In genomic region chr19:17281391-17282304, GRCh38 we compare ENCODE assay signal across 8 cellular contexts. TPM values are rescaled to one million over a fixed set of nuclear protein-coding genes. Genes with fewer than 3 reads are reported as not detected.
A peak's percentile ranks its signal among the peaks of the same experiment; 100 is the strongest.
DNase-seq lines count a peak whose midpoint lies in the region; ATAC-seq, FAIRE-seq and TF ChIP-seq lines count a peak whose summit lies in the region.

Gene ANKLE1 (plus strand): TSS chr19:17281901. CDS start chr19:17281921, 20 bp downstream.

- H3K4me3 Mint-ChIP-seq in H9 (peak within 1 kb of the TSS; percentile 75 to 90), mesothelial cell of epicardium (peak within 1 kb of the TSS; percentile 59)

- H3K79me1 ChIP-seq in H9 (ENCODE audit: insufficient read depth, low read depth, low read length, poor library complexity, severe bottlenecking), result no peaks in the 10 kb centered on the region

- H3K27ac ChIP-seq in H9 (ENCODE audit: insufficient read length, low read depth, low read length) (no peak within 1 kb of the TSS), tibial artery (no peak within 1 kb of the TSS)

- H3K9ac ChIP-seq in H9 (ENCODE audit: extremely low read depth, insufficient read length, low read length), result no peak within 1 kb of the TSS

- no peak within 1 kb of the TSS for H3K4ac ChIP-seq in H9 (ENCODE audit: low read depth, low read length)

- no CpG with 5 or more reads among the region's 75 CpGs for WGBS in H9 (ENCODE audit: extremely low coverage, insufficient read length, low lambda C conversion rate)

- no peak for TF ChIP-seq CTCF in D721Med (IDR thresholded peaks at IDR 0.05; ENCODE audit: insufficient read depth, missing control alignments)
- TF ChIP-seq CTCF in H9 (conservative IDR thresholded peaks at IDR 0.05), result no peak
- TF ChIP-seq CTCF in choroid plexus epithelial cell (conservative IDR thresholded peaks at IDR 0.05; ENCODE audit: low read depth, low read length), result no peak
- TF ChIP-seq CTCF in mesothelial cell of epicardium (IDR thresholded peaks at IDR 0.05; ENCODE audit: unreplicated experiment), result no peak
- no peak for TF ChIP-seq CTCF in tibial artery (IDR thresholded peaks at IDR 0.05)

- no peaks in the 10 kb centered on the region for H3K79me2 ChIP-seq in H9 (ENCODE audit: insufficient read depth, low read length)

- H3K27me3 ChIP-seq in H9 (ENCODE audit: insufficient read depth, low read length) (no peaks in the 10 kb centered on the region; the same call in 1 of the 2 replicates), tibial artery (peaks cover 4 to 29% of the 10 kb centered on the region in 2 donors)

- DNase-seq in D721Med (ENCODE audit: insufficient read length, low spot score) (peak; percentile 87), H9 (peak; percentile 77), choroid plexus epithelial cell (ENCODE audit: low read depth) (no peak), mesothelial cell of epicardium (ENCODE audit: low spot score in 2 of 2, unreplicated experiment in 2 of 2) (peak in 1 of 2 experiments; percentile 52), tibial artery (no peak), NCI-H345 treated with DMSO at 0.1 percent for 48 hours (lab: John Stamatoyannopoulos, UW; ENCODE audit: unreplicated experiment) (no peak)

- H4K20me1 ChIP-seq in H9 (ENCODE audit: control insufficient read depth, insufficient read depth, insufficient read length), result peaks cover 4% of the 10 kb centered on the region

- FAIRE-seq in D721Med (lab: Jason Lieb, UNC), result no peak

- peaks cover 12 to 27% (median 22%) of the 10 kb centered on the region in 3 donors for H3K36me3 ChIP-seq in tibial artery

- peaks cover 4 to 5% of the 10 kb centered on the region in 2 experiments; a peak in 2 of 4 replicates for H3K4me1 Mint-ChIP-seq in H9
- H3K4me1 Mint-ChIP-seq in mesothelial cell of epicardium, result peaks cover 2% of the 10 kb centered on the region

- H2AFZ ChIP-seq in H9 (ENCODE audit: low read length), result no peak within 1 kb of the TSS

- no peak within 1 kb of the TSS for H4K5ac ChIP-seq in H9 (ENCODE audit: insufficient read length, low read depth, low read length)

- H3K4me2 ChIP-seq in H9 (ENCODE audit: insufficient read depth, insufficient read length, low read length), result peak within 1 kb of the TSS; percentile 50

- peak within 1 kb of the TSS; percentile 52 for H3K18ac ChIP-seq in H9 (ENCODE audit: insufficient read length, low read depth, low read length)

- H2BK5ac ChIP-seq in H9 (ENCODE audit: insufficient read length, low read length), result no peak within 1 kb of the TSS

- no peak within 1 kb of the TSS for H3K23ac ChIP-seq in H9 (ENCODE audit: insufficient read length, low read depth, low read length)

- no peak within 1 kb of the TSS for H4K8ac ChIP-seq in H9 (replicated peaks; ENCODE audit: insufficient read length, low read depth, low read length)

- H3T11ph ChIP-seq in H9 (ENCODE audit: low read length), result no peak within 1 kb of the TSS

- ATAC-seq in SK-N-SH treated with all-trans-retinoic acid at 6 μM for 48 hours (peak; percentile 73), HG02588 (IDR thresholded peaks at IDR 0.05; ENCODE audit: unreplicated experiment) (no peak)

- H3K4me1 ChIP-seq in H9 (ENCODE audit: insufficient read depth, low read length) (no peaks in the 10 kb centered on the region), tibial artery (peaks cover 0 to 17% (median 15%) of the 10 kb centered on the region in 4 donors)

- no peak within 1 kb of the TSS for H2BK12ac ChIP-seq in H9 (ENCODE audit: insufficient read length, low read depth, low read length)

- H2AK5ac ChIP-seq in H9 (ENCODE audit: insufficient read length, low read length), result no peak within 1 kb of the TSS

- no peak within 1 kb of the TSS for H2BK15ac ChIP-seq in H9 (ENCODE audit: low read depth, low read length)

- H3K27ac Mint-ChIP-seq in H9 (0 out of 7 replicates have a peak within 1 kb of the TSS, but pooled peaks of 1 of the 3 experiments have one; percentile 82), mesothelial cell of epicardium (no peak within 1 kb of the TSS)

- H3K27me3 Mint-ChIP-seq in H9 (ENCODE audit: low read depth), result peaks cover 7% of the 10 kb centered on the region
- peaks cover 11% of the 10 kb centered on the region for H3K27me3 Mint-ChIP-seq in mesothelial cell of epicardium (ENCODE audit: low read depth)

- no peak within 1 kb of the TSS for H2BK120ac ChIP-seq in H9 (ENCODE audit: low read depth, low read length, poor library complexity, severe bottlenecking)

- H2BK20ac ChIP-seq in H9 (ENCODE audit: low read depth, low read length, poor library complexity, severe bottlenecking), result no peak within 1 kb of the TSS

- intact Hi-C loops in tibial artery (cut with DNase I; ENCODE audit: low total_unique reads), result loop anchor here (2.0 to 5.0 kb wide), 2 partner anchors 74 to 215 kb away; no protein-coding TSS in a partner anchor

- no peaks in the 10 kb centered on the region; a peak in 1 of 5 replicates for H3K9me3 Mint-ChIP-seq in H9
- H3K9me3 Mint-ChIP-seq in mesothelial cell of epicardium, result no peaks in the 10 kb centered on the region

- H3K9me3 ChIP-seq in H9 (ENCODE audit: control insufficient read depth, low read depth, low read length) (no peaks in the 10 kb centered on the region), tibial artery (no peaks in the 10 kb centered on the region)

- H4K91ac ChIP-seq in H9 (ENCODE audit: insufficient read length, low read depth, low read length), result no peak within 1 kb of the TSS

- H3K14ac ChIP-seq in H9 (ENCODE audit: insufficient read depth, low read length), result peak within 1 kb of the TSS; percentile 75

- H3K36me3 Mint-ChIP-seq in H9 (ENCODE audit: insufficient read depth in 1 of 3, low read depth in 3 of 3), result peaks cover 35 to 39% (median 37%) of the 10 kb centered on the region in 3 experiments
- peaks cover 10% of the 10 kb centered on the region for H3K36me3 Mint-ChIP-seq in mesothelial cell of epicardium

- no peak within 1 kb of the TSS for H3K56ac ChIP-seq in H9 (ENCODE audit: insufficient read length, low read depth, low read length)

- H3K23me2 ChIP-seq in H9 (ENCODE audit: insufficient read length, low read depth, low read length, poor library complexity, severe bottlenecking), result peaks cover 5% of the 10 kb centered on the region

- H3K4me3 ChIP-seq in choroid plexus epithelial cell (ENCODE audit: low read depth, low read length), result peak within 1 kb of the TSS; percentile 46
- H3K4me3 ChIP-seq in tibial artery, result peak within 1 kb of the TSS; percentile 19 to 41

TF ChIP-seq in SK-N-SH treated with all-trans-retinoic acid at 6 μM for 48 hours, 23 proteins besides CTCF, POLR2A, EP300 and RAD21:
- TF ChIP-seq PPARA (CRISPR knock-in tag; IDR thresholded peaks at IDR 0.05; ENCODE audit: borderline replicate concordance) (no peak), CSRNP3 (CRISPR knock-in tag; IDR thresholded peaks at IDR 0.05) (0 out of 2 replicates have a peak, but pooled peaks have one; percentile 44), ESRRG (CRISPR knock-in tag; IDR thresholded peaks at IDR 0.05) (0 out of 2 replicates have a peak, but pooled peaks have one; percentile 25)
TF ChIP-seq in SK-N-SH treated with all-trans-retinoic acid at 6 μM for 48 hours: peak in this region for 2.

RNA-seq across cellular contexts. Expression of gene ANKLE1, which starts in this region (rescaled TPM):
- total RNA-seq in H9 (2021) (15.0 and 16.5 TPM in 2 replicates), mesothelial cell of epicardium (3.6 to 4.1 TPM (median 3.7 TPM) in 3 replicates)

Comparison
In these comparisons a context has a peak if more than half of its experiments do, and no peak if none do; other contexts are left out.
1. DNase-seq: peak in D721Med (single experiment) and H9 (single experiment); none in choroid plexus epithelial cell (single experiment), tibial artery (0 of 2) and NCI-H345 treated with DMSO at 0.1 percent for 48 hours (single experiment).